In the genomic region with DNA sequence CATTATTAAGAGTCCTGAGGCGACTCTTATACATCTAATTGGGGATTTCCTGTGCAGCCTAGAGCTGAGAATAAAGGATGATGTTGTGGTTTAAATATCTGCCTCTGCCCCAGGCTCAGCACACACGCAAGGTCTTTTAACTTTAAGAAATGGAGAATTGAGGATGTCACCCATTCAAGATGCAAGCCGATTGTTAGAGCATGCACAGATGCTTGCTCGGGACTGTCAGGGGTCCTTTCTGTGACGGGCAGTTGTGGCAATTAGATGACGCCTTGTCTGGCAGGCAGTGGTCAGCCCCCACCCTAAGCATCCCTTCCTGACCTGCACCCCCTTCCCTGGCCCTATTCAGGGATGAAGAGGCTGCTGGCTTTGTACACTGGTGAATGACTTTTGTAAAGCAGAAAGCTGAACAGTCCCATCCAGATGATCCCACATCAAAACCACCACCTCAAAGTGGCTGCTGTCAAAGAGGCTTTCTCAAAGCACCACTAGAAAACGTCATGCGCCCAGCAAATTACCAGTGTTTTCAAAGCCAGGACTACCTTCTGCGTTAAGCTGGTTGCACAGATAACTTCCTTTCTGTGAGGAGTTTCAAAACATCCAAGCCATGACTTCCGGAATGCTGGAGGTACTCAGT, we compare ENCODE assay signal across 11 cellular contexts. TPM values are rescaled to one million over a fixed set of nuclear protein-coding genes. Genes with fewer than 3 reads are reported as not detected.
DNase-seq lines count a peak whose midpoint lies in the region; ATAC-seq and TF ChIP-seq lines count a peak whose summit lies in the region.
"Had no signal": no experiment of that assay in that cellular context is flagged by ENCODE, and none has a peak within 500 bp of the region (broad histone marks: within the 10 kb centered on the region; RNA-seq: fewer than 3 reads in every experiment).

No MANE protein-coding gene starts in this region.

- TF ChIP-seq CTCF in DOHH2 (IDR thresholded peaks at IDR 0.05; ENCODE audit: low read depth, low read length, poor library complexity, severe bottlenecking) (no peak), VCaP (conservative IDR thresholded peaks at IDR 0.05) (no peak), omental fat pad (IDR thresholded peaks at IDR 0.05) (no peak)

- no peaks in the 10 kb centered on the region for H3K79me2 ChIP-seq in DOHH2 (ENCODE audit: control insufficient read depth, low read length)

- no peaks in the 10 kb centered on the region for H3K9me3 ChIP-seq in DOHH2 (ENCODE audit: control insufficient read depth, insufficient read depth, low read length)
- H3K9me3 ChIP-seq: colonic mucosa had no signal

- no peaks in the 10 kb centered on the region for H3F3A ChIP-seq in DOHH2 (ENCODE audit: control insufficient read depth, insufficient read depth)

- 0 out of 2 replicates have a peak, but pooled peaks cover 5% of the 10 kb centered on the region for H3K27me3 ChIP-seq in DOHH2 (ENCODE audit: control insufficient read depth, low read length)
- H3K27me3 ChIP-seq: colonic mucosa had no signal

- H3K9me3 Mint-ChIP-seq in activated naive CD4-positive, alpha-beta T cell treated with anti-CD3 and anti-CD28 coated beads, Interleukin-2, amount 50 U/mL, for 72 hours, result no peaks in the 10 kb centered on the region

- no peaks in the 10 kb centered on the region for H4K20me1 ChIP-seq in DOHH2 (ENCODE audit: control insufficient read depth, insufficient read depth, low read depth, low read length)

- H3K4me1 ChIP-seq in DOHH2 (ENCODE audit: control insufficient read depth, low read length), result peaks cover 30% of the 10 kb centered on the region

- H3K9me2 ChIP-seq in DOHH2 (replicated peaks; ENCODE audit: control insufficient read depth, low read length), result no peaks in the 10 kb centered on the region

- H3K36me3 Mint-ChIP-seq in activated naive CD4-positive, alpha-beta T cell treated with anti-CD3 and anti-CD28 coated beads, Interleukin-2, amount 50 U/mL, for 72 hours, result no peaks in the 10 kb centered on the region

- H3K4me2 ChIP-seq in DOHH2 (ENCODE audit: low read length), result peak overlapping the region; percentile 60

- H3K36me3 ChIP-seq in DOHH2 (ENCODE audit: control insufficient read depth, low read length), result no peaks in the 10 kb centered on the region
- H3K36me3 ChIP-seq: colonic mucosa had no signal

- DNase-seq in activated naive CD4-positive, alpha-beta T cell treated with anti-CD3 and anti-CD28 coated beads, Interleukin-2, amount 50 U/mL, for 72 hours (ENCODE audit: low spot score in 2 of 2), result peak; percentile 74 to 75
- DNase-seq in stimulated activated CD4-positive, alpha-beta T cell treated with anti-CD3 and anti-CD28 coated beads, Interleukin-4, amount 100 ng/mL, for 4 hours, result peak; percentile 25 to 77
- DNase-seq in cerebellar cortex (ENCODE audit: low spot score) (no peak), omental fat pad (ENCODE audit: low spot score) (no peak)
- DNase-seq: Calu3, colonic mucosa, RPMI8226 had no signal

- H3K27ac ChIP-seq in DOHH2 (ENCODE audit: low read depth, low read length) (peak overlapping the region; percentile 37; the same call in 1 of the 2 replicates), VCaP (peak overlapping the region; percentile 90)
- H3K27ac ChIP-seq: colonic mucosa had no signal

- peak overlapping the region in 1 of 2 donors; percentile 75 for H3K27ac Mint-ChIP-seq in activated naive CD4-positive, alpha-beta T cell treated with anti-CD3 and anti-CD28 coated beads, Interleukin-2, amount 50 U/mL, for 72 hours

- ATAC-seq in activated naive CD4-positive, alpha-beta T cell treated with anti-CD3 and anti-CD28 coated beads, Interleukin-2, amount 50 U/mL, for 72 hours, result peak; percentile 85 to 90
- no peak for ATAC-seq in GM19463 (IDR thresholded peaks at IDR 0.05; ENCODE audit: unreplicated experiment)
- ATAC-seq in HG03469 (IDR thresholded peaks at IDR 0.05; ENCODE audit: unreplicated experiment), result no peak
- ATAC-seq in omental fat pad (ENCODE audit: low FRiP score), result no peak

- peak overlapping the region; percentile 26 for H3K4me3 ChIP-seq in DOHH2 (ENCODE audit: low read length)
- H3K4me3 ChIP-seq: colonic mucosa had no signal

RNA-seq across cellular contexts. Expression of a gene that starts 23.7 kb away (rescaled TPM):
- under 1 TPM; 0.31 to 0.43 TPM for total RNA-seq in activated naive CD4-positive, alpha-beta T cell treated with anti-CD3 and anti-CD28 coated beads, Interleukin-2, amount 50 U/mL, for 72 hours
- total RNA-seq in omental fat pad, result 1 to 10 TPM in 2 of 4 donors, under 1 TPM in 1, not detected in 1; 0.74 to 3.3 (median 1.4) TPM
- total RNA-seq: Calu3 had no signal

Comparison
In these comparisons a context has a peak if more than half of its experiments do, and no peak if none do; other contexts are left out.
1. ATAC-seq: peak in activated naive CD4-positive, alpha-beta T cell treated with anti-CD3 and anti-CD28 coated beads, Interleukin-2, amount 50 U/mL, for 72 hours (2 of 2); none in GM19463 (single experiment), HG03469 (single experiment) and omental fat pad (single experiment).
2. DNase-seq: peak in activated naive CD4-positive, alpha-beta T cell treated with anti-CD3 and anti-CD28 coated beads, Interleukin-2, amount 50 U/mL, for 72 hours (2 of 2) and stimulated activated CD4-positive, alpha-beta T cell treated with anti-CD3 and anti-CD28 coated beads, Interleukin-4, amount 100 ng/mL, for 4 hours (2 of 2); none in cerebellar cortex (single experiment) and omental fat pad (single experiment).